ENCODE assay signal across 15 cellular contexts in genomic region chr5:157689942-157690689, GRCh38. TPM values are rescaled to one million over a fixed set of nuclear protein-coding genes. Genes with fewer than 3 reads are reported as not detected.
A peak's percentile ranks its signal among the peaks of the same experiment; 100 is the strongest.
DNase-seq lines count a peak whose midpoint lies in the region; FAIRE-seq and TF ChIP-seq lines count a peak whose summit lies in the region.
"Had no signal": no experiment of that assay in that cellular context is flagged by ENCODE, and none has a peak within 500 bp of the region (broad histone marks: within the 10 kb centered on the region; RNA-seq: fewer than 3 reads in every experiment).

No MANE protein-coding gene starts in this region.

- H3K9me1 ChIP-seq in endothelial cell of umbilical vein (replicated peaks; ENCODE audit: control insufficient read depth, extremely low read depth, insufficient read depth, low read length), result no peaks in the 10 kb centered on the region

- no peaks in the 10 kb centered on the region for H3K4me1 ChIP-seq in endothelial cell of umbilical vein (ENCODE audit: control insufficient read depth, extremely low read depth, insufficient read depth, low read length)
- no peaks in the 10 kb centered on the region for H3K4me1 ChIP-seq in trophoblast cell (ENCODE audit: control insufficient read depth in 1 of 2, insufficient read depth in 2 of 2, low read length in 2 of 2)
- H3K4me1 ChIP-seq in tibial nerve, result peaks cover 0 to 5% (median 0%) of the 10 kb centered on the region in 4 donors

- H3K27me3 ChIP-seq in endothelial cell of umbilical vein (ENCODE audit: control insufficient read depth in 2 of 2, insufficient read depth in 2 of 2, low read length in 2 of 2), result no peaks in the 10 kb centered on the region
- H3K27me3 ChIP-seq in trophoblast cell (ENCODE audit: insufficient read depth, low read length), result no peaks in the 10 kb centered on the region
- H3K27me3 ChIP-seq in tibial nerve, result no peaks in the 10 kb centered on the region

- no TSS peak for BruUV-seq in endothelial cell of umbilical vein (replicated peaks; lab: Mats Ljungman, UMichigan)

- no peak overlapping the region for H2BK120ac ChIP-seq in trophoblast cell (ENCODE audit: insufficient read depth, low read length, poor library complexity)

- peaks cover 2% of the 10 kb centered on the region for H3K4me1 Mint-ChIP-seq in activated CD4-positive, alpha-beta T cell treated with anti-CD3 and anti-CD28 coated beads, Interleukin-2, amount 10 ng/mL, durations not matched to agents 7 days and 5 days

- H3K4ac ChIP-seq in trophoblast cell (ENCODE audit: low read depth, low read length), result no peak overlapping the region

- DNase-seq in GM13976 (ENCODE audit: low spot score) (peak; percentile 56), endothelial cell of umbilical vein (ENCODE audit: low read depth, low spot score) (no peak), GM12892 (ENCODE audit: insufficient read length) (no peak), trophoblast cell (no peak), midbrain (lab: John Stamatoyannopoulos, UW) (no peak), tibial nerve (ENCODE audit: low spot score in 2 of 2) (no peak)
- DNase-seq in activated CD4-positive, alpha-beta T cell treated with anti-CD3 and anti-CD28 coated beads, Interleukin-2, amount 10 ng/mL, durations not matched to agents 7 days and 5 days, result peak; percentile 39
- DNase-seq in stimulated activated CD4-positive, alpha-beta T cell treated with anti-CD3 and anti-CD28 coated beads, Interleukin-4, amount 100 ng/mL, for 24 hours, result peak; percentile 30
- DNase-seq: amniotic stem cell, NCI-H524 treated with DMSO at 0.1 percent for 48 hours had no signal

- whole genome bisulfite sequencing in trophoblast cell (ENCODE audit: extremely low coverage, insufficient coverage, insufficient read length), result no CpG with 5 or more reads among the region's 52 CpGs
- 73 to 80% methylated on average over 42 to 45 of the region's 52 CpGs for WGBS in tibial nerve, 2 donors

- H4K12ac ChIP-seq in trophoblast cell (ENCODE audit: low read depth, low read length), result no peak overlapping the region

- dilution Hi-C loops in endothelial cell of umbilical vein (cut with MboI; ENCODE audit: extremely low pct_ligation_motif_present, low sequenced_read_pairs), result no loop called here

- H3K79me1 ChIP-seq in trophoblast cell (ENCODE audit: low read length), result no peaks in the 10 kb centered on the region

- no peak overlapping the region for H3K4me3 Mint-ChIP-seq in activated CD4-positive, alpha-beta T cell treated with anti-CD3 and anti-CD28 coated beads, Interleukin-2, amount 10 ng/mL, durations not matched to agents 7 days and 5 days
- H3K4me3 Mint-ChIP-seq: stimulated activated naive CD8-positive, alpha-beta T cell treated with anti-CD3 and anti-CD28 coated beads, Interleukin-15, Interleukin-2, amounts not matched to agents 100 ng/mL and 50 ng/mL, for 24 hours had no signal

- TF ChIP-seq CTCF in GM13976 (IDR thresholded peaks at IDR 0.05; ENCODE audit: borderline replicate concordance, control extremely low read depth, extremely low read depth, insufficient read depth, missing control alignments), result peak; percentile 32
- peak; percentile 17 to 29 for TF ChIP-seq CTCF in endothelial cell of umbilical vein (IDR thresholded peaks at IDR 0.05; ENCODE audit: extremely low read depth in 1 of 2, insufficient read depth in 1 of 2, low read depth in 1 of 2, low read length in 2 of 2)
- TF ChIP-seq CTCF in tibial nerve (IDR thresholded peaks at IDR 0.05), result no peak

- H3K27ac ChIP-seq in endothelial cell of umbilical vein (ENCODE audit: insufficient read depth, low read depth, low read length), result no peak overlapping the region
- no peak overlapping the region for H3K27ac ChIP-seq in trophoblast cell (ENCODE audit: low read depth, low read length)
- no peak overlapping the region for H3K27ac ChIP-seq in tibial nerve
- H3K27ac ChIP-seq: KMS-11 had no signal

- no peak overlapping the region for H3K14ac ChIP-seq in trophoblast cell (ENCODE audit: low read length)

- H3K79me2 ChIP-seq in endothelial cell of umbilical vein (ENCODE audit: control insufficient read depth, insufficient read depth, low read length) (no peaks in the 10 kb centered on the region), trophoblast cell (ENCODE audit: control insufficient read depth, insufficient read depth, low read length, poor library complexity) (no peaks in the 10 kb centered on the region)

- no peak for TF ChIP-seq EP300 in tibial nerve (IDR thresholded peaks at IDR 0.05)

- no peak overlapping the region for H2AK5ac ChIP-seq in trophoblast cell (ENCODE audit: low read length)

- H3K18ac ChIP-seq in trophoblast cell (ENCODE audit: low read length), result no peak overlapping the region

- POLR2A ChIA-PET in activated CD4-positive, alpha-beta T cell treated with anti-CD3 and anti-CD28 coated beads, Interleukin-2, amount 10 ng/mL, durations not matched to agents 7 days and 5 days (lab: Charles Lee), result no interaction called here
- POLR2A ChIA-PET in endothelial cell of umbilical vein (lab: Charles Lee), result no interaction called here

- in situ Hi-C loops in GM13976 (cut with MboI; ENCODE audit: low sequenced_read_pairs, unreplicated experiment), result no loop called here

- H3K36me3 Mint-ChIP-seq in activated CD4-positive, alpha-beta T cell treated with anti-CD3 and anti-CD28 coated beads, Interleukin-2, amount 10 ng/mL, durations not matched to agents 7 days and 5 days (ENCODE audit: low read depth), result peaks cover 6% of the 10 kb centered on the region

- H2BK12ac ChIP-seq in trophoblast cell (ENCODE audit: low read length), result no peak overlapping the region

- H3K23ac ChIP-seq in trophoblast cell (ENCODE audit: low read length), result no peak overlapping the region

- no peaks in the 10 kb centered on the region for H4K20me1 ChIP-seq in endothelial cell of umbilical vein (replicated peaks; ENCODE audit: control insufficient read depth, extremely low read depth, insufficient read depth, low read length)

- intact Hi-C loops in endothelial cell of umbilical vein (cut with micrococcal nuclease), result no loop called here

- H3K9me3 Mint-ChIP-seq in activated CD4-positive, alpha-beta T cell treated with anti-CD3 and anti-CD28 coated beads, Interleukin-2, amount 10 ng/mL, durations not matched to agents 7 days and 5 days, result peaks cover 8% of the 10 kb centered on the region
- H3K9me3 Mint-ChIP-seq: stimulated activated naive CD8-positive, alpha-beta T cell treated with anti-CD3 and anti-CD28 coated beads, Interleukin-15, Interleukin-2, amounts not matched to agents 100 ng/mL and 50 ng/mL, for 24 hours had no signal

- H3K36me3 ChIP-seq in endothelial cell of umbilical vein (ENCODE audit: control insufficient read depth in 2 of 2, extremely low read depth in 1 of 2, insufficient read depth in 2 of 2, low read length in 2 of 2) (no peaks in the 10 kb centered on the region), trophoblast cell (ENCODE audit: control insufficient read depth in 1 of 2, insufficient read depth in 2 of 2, low read length in 2 of 2) (no peaks in the 10 kb centered on the region), tibial nerve (no peaks in the 10 kb centered on the region)

- FAIRE-seq in endothelial cell of umbilical vein (lab: Jason Lieb, UNC) (no peak), GM12892 (lab: Jason Lieb, UNC) (no peak)

- H3K4me3 ChIP-seq in endothelial cell of umbilical vein (replicated peaks in 1 of 3; ENCODE audit: insufficient read depth in 1 of 3, low read depth in 1 of 3, low read length in 3 of 3) (no peak overlapping the region), trophoblast cell (ENCODE audit: low read depth, low read length) (no peak overlapping the region), tibial nerve (peak overlapping the region in 1 of 4 donors; percentile 8)
- H3K4me3 ChIP-seq: lung had no signal

- H3K9ac ChIP-seq in endothelial cell of umbilical vein (replicated peaks; ENCODE audit: extremely low read depth, insufficient read depth, low read length), result no peak overlapping the region
- H3K9ac ChIP-seq in trophoblast cell (ENCODE audit: low read length), result no peak overlapping the region
- H3K9ac ChIP-seq: KMS-11 had no signal

- H4K8ac ChIP-seq in trophoblast cell (ENCODE audit: low read depth, low read length), result no peak overlapping the region

- H2BK5ac ChIP-seq in trophoblast cell (ENCODE audit: low read depth, low read length, poor library complexity), result no peak overlapping the region

- no peak overlapping the region for H4K91ac ChIP-seq in trophoblast cell (ENCODE audit: low read depth, low read length)

- CTCF ChIA-PET in activated CD4-positive, alpha-beta T cell treated with anti-CD3 and anti-CD28 coated beads, Interleukin-2, amount 10 ng/mL, durations not matched to agents 7 days and 5 days (lab: Charles Lee), result interaction anchor here (0.7 to 1.9 kb wide), 5 partner anchors 8 to 128 kb away, joined by 3 to 6 read pairs (median 4); no protein-coding TSS in a partner anchor
- CTCF ChIA-PET in endothelial cell of umbilical vein (lab: Charles Lee), result interaction anchor here (0.5 to 2.3 kb wide), 5 partner anchors 8 to 99 kb away, joined by 3 to 7 read pairs (median 3); partner anchors contain the start of gene LSM11

- H3K9me3 ChIP-seq in endothelial cell of umbilical vein (replicated peaks; ENCODE audit: control insufficient read depth, insufficient read depth, low read length) (no peaks in the 10 kb centered on the region), trophoblast cell (ENCODE audit: insufficient read depth, low read depth, low read length) (peaks cover 2% of the 10 kb centered on the region), tibial nerve (peaks cover 0 to 6% (median 0%) of the 10 kb centered on the region in 4 donors)

- H3K27ac Mint-ChIP-seq in activated CD4-positive, alpha-beta T cell treated with anti-CD3 and anti-CD28 coated beads, Interleukin-2, amount 10 ng/mL, durations not matched to agents 7 days and 5 days, result no peak overlapping the region

- H3K4me2 ChIP-seq in endothelial cell of umbilical vein (ENCODE audit: insufficient read depth, low read length), result no peak overlapping the region
- no peak overlapping the region for H3K4me2 ChIP-seq in trophoblast cell (ENCODE audit: low read length)
- H3K4me2 ChIP-seq: KMS-11 had no signal

- H2AFZ ChIP-seq in endothelial cell of umbilical vein (ENCODE audit: low read depth, low read length) (peak overlapping the region; percentile 72), trophoblast cell (ENCODE audit: insufficient read depth, low read length, poor library complexity) (no peak overlapping the region)

- TF ChIP-seq POLR2A in endothelial cell of umbilical vein (IDR thresholded peaks at IDR 0.05; ENCODE audit: low read depth, low read length) (no peak), GM12892 (IDR thresholded peaks at IDR 0.05; ENCODE audit: low read depth, low read length) (no peak), tibial nerve (IDR thresholded peaks at IDR 0.05) (no peak)

- H3K27me3 Mint-ChIP-seq in activated CD4-positive, alpha-beta T cell treated with anti-CD3 and anti-CD28 coated beads, Interleukin-2, amount 10 ng/mL, durations not matched to agents 7 days and 5 days, result no peaks in the 10 kb centered on the region

RNA-seq across cellular contexts. Expression of gene C5orf52, which starts 18.8 kb away (rescaled TPM):
- not detected for total RNA-seq in activated CD4-positive, alpha-beta T cell treated with anti-CD3 and anti-CD28 coated beads, Interleukin-2, amount 10 ng/mL, durations not matched to agents 7 days and 5 days
- total RNA-seq in endothelial cell of umbilical vein (not detected in 2 replicates), tibial nerve (not detected)
- polyA plus RNA-seq in endothelial cell of umbilical vein, result not detected in 2 replicates
- not detected in 2 replicates for polyA plus RNA-seq in endothelial cell of umbilical vein (2011; cell fraction: cytosol; rRNA removed)
- polyA plus RNA-seq in endothelial cell of umbilical vein (2011; cell fraction: nucleus; rRNA removed), result not detected in 2 replicates
- polyA plus RNA-seq in endothelial cell of umbilical vein (2012), result not detected in 2 replicates
- not detected in 2 replicates for polyA minus RNA-seq in endothelial cell of umbilical vein
- not detected for polyA minus RNA-seq in endothelial cell of umbilical vein (2011; cell fraction: cytosol; rRNA and poly(A)+ RNA removed)
- not detected in 2 replicates for polyA minus RNA-seq in endothelial cell of umbilical vein (2011; cell fraction: nucleus; rRNA and poly(A)+ RNA removed)
- polyA plus RNA-seq in GM12892 (2012; ENCODE audit: missing spikeins), result not detected
- polyA plus RNA-seq in trophoblast cell (2013), result not detected in 2 replicates
- total RNA-seq: lung; sciatic nerve; T-helper 1 cell treated with Interleukin-12 subunit alpha and Interleukin-12 subunit beta and Interleukin-4 antibody, amounts not matched to agents 30 ng/mL and 1 ng/mL, for 36 hours had no signal

RNA-seq across cellular contexts. Expression of gene SOX30, which starts 37.9 kb away (rescaled TPM):
- total RNA-seq in activated CD4-positive, alpha-beta T cell treated with anti-CD3 and anti-CD28 coated beads, Interleukin-2, amount 10 ng/mL, durations not matched to agents 7 days and 5 days, result under 1 TPM in 1 of 2 experiments, not detected in 1; 0.10 TPM
- total RNA-seq in endothelial cell of umbilical vein, result not detected in 2 replicates
- polyA plus RNA-seq in endothelial cell of umbilical vein, result not detected in 2 replicates
- not detected in 2 replicates for polyA plus RNA-seq in endothelial cell of umbilical vein (2011; cell fraction: cytosol; rRNA removed)
- polyA plus RNA-seq in endothelial cell of umbilical vein (2011; cell fraction: nucleus; rRNA removed), result not detected in 2 replicates
- 0.05 and 0.08 TPM in 2 replicates for polyA plus RNA-seq in endothelial cell of umbilical vein (2012)
- not detected in 2 replicates for polyA minus RNA-seq in endothelial cell of umbilical vein
- polyA minus RNA-seq in endothelial cell of umbilical vein (2011; cell fraction: cytosol; rRNA and poly(A)+ RNA removed), result not detected
- not detected in 2 replicates for polyA minus RNA-seq in endothelial cell of umbilical vein (2011; cell fraction: nucleus; rRNA and poly(A)+ RNA removed)
- polyA plus RNA-seq in GM12892 (2012; ENCODE audit: missing spikeins), result not detected
- 0.07 and 0.11 TPM in 2 replicates for polyA plus RNA-seq in trophoblast cell (2013)
- total RNA-seq in tibial nerve, result under 1 TPM in 1 of 4 donors, not detected in 3; 0.20 TPM

RNA-seq across cellular contexts. Expression of gene THG1L, which starts 41.1 kb away (rescaled TPM):
- total RNA-seq in activated CD4-positive, alpha-beta T cell treated with anti-CD3 and anti-CD28 coated beads, Interleukin-2, amount 10 ng/mL, durations not matched to agents 7 days and 5 days, result 10 to 100 TPM; 10.8 to 13.9 TPM
- total RNA-seq in endothelial cell of umbilical vein, result 3.7 and 7.6 TPM in 2 replicates
- 2.9 and 4.4 TPM in 2 replicates for polyA plus RNA-seq in endothelial cell of umbilical vein
- 6.4 and 6.7 TPM in 2 replicates for polyA plus RNA-seq in endothelial cell of umbilical vein (2011; cell fraction: cytosol; rRNA removed)
- 4.7 and 5.3 TPM in 2 replicates for polyA plus RNA-seq in endothelial cell of umbilical vein (2011; cell fraction: nucleus; rRNA removed)
- 6.7 and 6.8 TPM in 2 replicates for polyA plus RNA-seq in endothelial cell of umbilical vein (2012)
- 6.0 and 10.9 TPM in 2 replicates for polyA minus RNA-seq in endothelial cell of umbilical vein
- 15.1 TPM for polyA minus RNA-seq in endothelial cell of umbilical vein (2011; cell fraction: cytosol; rRNA and poly(A)+ RNA removed)
- 2.3 and 3.0 TPM in 2 replicates for polyA minus RNA-seq in endothelial cell of umbilical vein (2011; cell fraction: nucleus; rRNA and poly(A)+ RNA removed)
- 23.6 TPM for polyA plus RNA-seq in GM12892 (2012; ENCODE audit: missing spikeins)
- 5.6 and 6.6 TPM in 2 replicates for polyA plus RNA-seq in trophoblast cell (2013)
- total RNA-seq in tibial nerve, result 10 to 100 TPM in 2 of 4 donors, 1 to 10 TPM in 2; 4.9 to 11.5 (median 9.2) TPM

RNA-seq across cellular contexts. Expression of gene LSM11, which starts 53.4 kb away (rescaled TPM):
- total RNA-seq in activated CD4-positive, alpha-beta T cell treated with anti-CD3 and anti-CD28 coated beads, Interleukin-2, amount 10 ng/mL, durations not matched to agents 7 days and 5 days, result 1 to 10 TPM; 4.8 to 5.3 TPM
- total RNA-seq in endothelial cell of umbilical vein, result 6.1 and 7.3 TPM in 2 replicates
- polyA plus RNA-seq in endothelial cell of umbilical vein, result 2.5 and 3.5 TPM in 2 replicates
- polyA plus RNA-seq in endothelial cell of umbilical vein (2011; cell fraction: cytosol; rRNA removed), result 2.7 and 2.8 TPM in 2 replicates
- 5.0 and 9.2 TPM in 2 replicates for polyA plus RNA-seq in endothelial cell of umbilical vein (2011; cell fraction: nucleus; rRNA removed)
- 3.8 and 4.6 TPM in 2 replicates for polyA plus RNA-seq in endothelial cell of umbilical vein (2012)
- polyA minus RNA-seq in endothelial cell of umbilical vein, result 8.8 and 9.4 TPM in 2 replicates
- 4.6 TPM for polyA minus RNA-seq in endothelial cell of umbilical vein (2011; cell fraction: cytosol; rRNA and poly(A)+ RNA removed)
- 3.1 and 5.7 TPM in 2 replicates for polyA minus RNA-seq in endothelial cell of umbilical vein (2011; cell fraction: nucleus; rRNA and poly(A)+ RNA removed)
- polyA plus RNA-seq in GM12892 (2012; ENCODE audit: missing spikeins), result 1.7 TPM
- 2.7 and 3.0 TPM in 2 replicates for polyA plus RNA-seq in trophoblast cell (2013)
- 1 to 10 TPM; 2.1 to 4.2 (median 3.6) TPM for total RNA-seq in tibial nerve

Comparison
In these comparisons a context has a peak if more than half of its experiments do, and no peak if none do; other contexts are left out.
1. DNase-seq: peak in GM13976 (single experiment), activated CD4-positive, alpha-beta T cell treated with anti-CD3 and anti-CD28 coated beads, Interleukin-2, amount 10 ng/mL, durations not matched to agents 7 days and 5 days (single experiment) and stimulated activated CD4-positive, alpha-beta T cell treated with anti-CD3 and anti-CD28 coated beads, Interleukin-4, amount 100 ng/mL, for 24 hours (single experiment); none in endothelial cell of umbilical vein (single experiment), GM12892 (single experiment), trophoblast cell (0 of 2), midbrain (single experiment) and tibial nerve (0 of 2).
2. CTCF ChIP-seq: peak in GM13976 (single experiment) and endothelial cell of umbilical vein (2 of 2); none in tibial nerve (0 of 5).